Comparison of ENCODE assay signal across 1 cellular context in the genomic region with DNA sequence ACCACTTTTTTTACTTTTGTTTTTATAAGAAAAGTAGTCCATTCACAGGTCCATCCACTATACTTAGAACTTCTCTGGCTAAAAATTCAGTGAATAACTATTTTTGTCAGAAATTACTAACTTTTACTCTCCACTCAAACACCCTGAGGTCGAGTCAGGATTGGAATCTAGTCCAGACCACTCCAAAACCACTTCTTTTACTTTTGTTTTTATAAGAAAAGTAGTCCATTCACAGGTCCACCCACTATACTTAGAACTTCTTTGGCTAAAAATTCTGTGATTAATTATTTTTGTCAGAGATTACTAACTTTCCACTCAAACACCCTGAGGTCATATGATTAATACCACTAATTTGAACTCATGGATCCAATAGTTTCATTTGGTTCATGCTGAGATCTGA.
TF ChIP-seq lines count a peak whose summit lies in the region.

No MANE protein-coding gene starts in this region.

TF ChIP-seq in IMR-90, 13 proteins besides CTCF, POLR2A, EP300 and RAD21 (continued from another document):
- TF ChIP-seq NFE2L2 (IDR thresholded peaks at IDR 0.05; ENCODE audit: low read depth, low read length) = no peak
- TF ChIP-seq SMC3 (IDR thresholded peaks at IDR 0.05; ENCODE audit: low read depth, low read length) = no peak
- no peak for TF ChIP-seq RFX5 (IDR thresholded peaks at IDR 0.05; ENCODE audit: low read depth, low read length)
